In the genomic region with DNA sequence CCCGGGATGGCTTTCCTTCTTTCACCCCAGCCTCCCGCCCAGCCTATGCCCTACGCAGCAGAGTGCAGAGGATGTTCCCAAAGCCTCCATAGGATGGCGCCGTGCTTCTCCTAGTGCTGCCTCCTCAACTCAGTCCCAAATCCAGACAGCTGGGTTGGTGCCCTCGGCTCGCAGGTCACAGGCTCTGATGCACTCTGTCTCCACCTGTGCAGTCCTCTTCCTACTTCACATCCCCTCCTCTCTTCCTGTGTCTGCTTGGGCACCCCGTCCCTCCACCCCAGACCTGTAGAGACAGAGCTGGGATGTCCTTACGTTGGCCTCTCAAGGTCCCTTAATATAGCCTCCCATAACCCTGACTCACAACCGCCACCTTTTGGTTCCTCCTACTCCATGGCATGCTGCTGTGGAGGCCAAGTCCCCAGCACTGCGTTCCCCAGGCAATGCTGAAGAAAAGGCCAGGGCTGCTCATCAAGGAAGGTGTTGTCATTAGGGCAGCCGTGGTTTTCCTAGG, we compare ENCODE assay signal across 8 cellular contexts.
DNase-seq lines count a peak whose midpoint lies in the region; ATAC-seq, FAIRE-seq and TF ChIP-seq lines count a peak whose summit lies in the region.

No MANE protein-coding gene starts in this region.

- H3K27me3 ChIP-seq in NT2/D1 (ENCODE audit: insufficient read depth, insufficient read length) = no peaks in the 10 kb centered on the region
- H3K27me3 ChIP-seq in bronchial epithelial cell (ENCODE audit: control insufficient read depth, insufficient read depth, low read length) = no peaks in the 10 kb centered on the region

- ATAC-seq in Right ventricle myocardium inferior = peak; percentile 91
- ATAC-seq in naive thymus-derived CD8-positive, alpha-beta T cell = peak; percentile 72 to 79
- ATAC-seq in HG03108 (IDR thresholded peaks at IDR 0.05; ENCODE audit: unreplicated experiment) = no peak
- ATAC-seq in GM18502 (IDR thresholded peaks at IDR 0.05; ENCODE audit: poor library complexity, unreplicated experiment) = no peak

- no peaks in the 10 kb centered on the region for H3K9me3 Mint-ChIP-seq in naive thymus-derived CD8-positive, alpha-beta T cell

- H3K36me3 ChIP-seq in NT2/D1 (ENCODE audit: insufficient read depth, insufficient read length, low read length) (no peaks in the 10 kb centered on the region), bronchial epithelial cell (ENCODE audit: control insufficient read depth, insufficient read depth, low read length) (no peaks in the 10 kb centered on the region)

- no peak overlapping the region for H3K27ac Mint-ChIP-seq in naive thymus-derived CD8-positive, alpha-beta T cell

- peaks cover 3 to 11% (median 5%) of the 10 kb centered on the region in 4 donors for H3K4me1 Mint-ChIP-seq in naive thymus-derived CD8-positive, alpha-beta T cell

- TF ChIP-seq CTCF in bronchial epithelial cell (IDR thresholded peaks at IDR 0.05; ENCODE audit: insufficient read depth, low read length, severe bottlenecking) (peak; percentile 19), foreskin fibroblast (IDR thresholded peaks at IDR 0.05; ENCODE audit: low read depth, low read length) (no peak)

- DNase-seq in Right ventricle myocardium inferior (ENCODE audit: missing footprints) = no peak
- no peak for DNase-seq in cardiac septum (ENCODE audit: low spot score)
- peak; percentile 48 for DNase-seq in NT2/D1 (ENCODE audit: low read depth, low spot score)
- DNase-seq in bronchial epithelial cell (ENCODE audit: low read depth) = peak; percentile 16
- peak in 6 of 10 donors; percentile 10 to 31 (median 22) for DNase-seq in naive thymus-derived CD8-positive, alpha-beta T cell
- DNase-seq in foreskin fibroblast = no peak

- FAIRE-seq in bronchial epithelial cell (lab: Jason Lieb, UNC) = no peak

- intact Hi-C loops in Right ventricle myocardium inferior (cut with DNase I) (loop anchor here (1.0 to 10.0 kb wide), 4 partner anchors 37 to 316 kb away; no protein-coding TSS in a partner anchor), cardiac septum (cut with DNase I) (loop anchor here (1.0 to 5.0 kb wide), 2 partner anchors 178 to 313 kb away; no protein-coding TSS in a partner anchor)

- H3K27me3 Mint-ChIP-seq in naive thymus-derived CD8-positive, alpha-beta T cell = peaks cover 2 to 42% (median 22%) of the 10 kb centered on the region in 5 donors

- no peak overlapping the region for H3K4me3 Mint-ChIP-seq in naive thymus-derived CD8-positive, alpha-beta T cell

- no peak overlapping the region for H3K9ac ChIP-seq in NT2/D1 (ENCODE audit: insufficient read length, low read depth)

- H3K4me3 ChIP-seq in NT2/D1 (ENCODE audit: insufficient read length, low read depth) (no peak overlapping the region), bronchial epithelial cell (ENCODE audit: low read depth, low read length) (no peak overlapping the region), foreskin fibroblast (ENCODE audit: low read depth in 1 of 2, low read length in 2 of 2) (no peak overlapping the region)

- no peaks in the 10 kb centered on the region for H3K9me3 ChIP-seq in NT2/D1 (ENCODE audit: insufficient read depth, low read length)

- H3K36me3 Mint-ChIP-seq in naive thymus-derived CD8-positive, alpha-beta T cell = no peaks in the 10 kb centered on the region

- H3K4me1 ChIP-seq in NT2/D1 (ENCODE audit: insufficient read depth, insufficient read length) = peaks cover 11% of the 10 kb centered on the region

- POLR2A ChIA-PET in naive thymus-derived CD8-positive, alpha-beta T cell (lab: Charles Lee) = no interaction called here

Comparison
In these comparisons a context has a peak if more than half of its experiments do, and no peak if none do; other contexts are left out.
1. ATAC-seq: peak in Right ventricle myocardium inferior (single experiment) and naive thymus-derived CD8-positive, alpha-beta T cell (2 of 2); none in HG03108 (single experiment) and GM18502 (single experiment).
2. DNase-seq: peak in NT2/D1 (single experiment), bronchial epithelial cell (single experiment) and naive thymus-derived CD8-positive, alpha-beta T cell (6 of 10); none in Right ventricle myocardium inferior (single experiment), cardiac septum (single experiment) and foreskin fibroblast (0 of 2).